Comparison of ENCODE assay signal across 11 cellular contexts in the genomic region with DNA sequence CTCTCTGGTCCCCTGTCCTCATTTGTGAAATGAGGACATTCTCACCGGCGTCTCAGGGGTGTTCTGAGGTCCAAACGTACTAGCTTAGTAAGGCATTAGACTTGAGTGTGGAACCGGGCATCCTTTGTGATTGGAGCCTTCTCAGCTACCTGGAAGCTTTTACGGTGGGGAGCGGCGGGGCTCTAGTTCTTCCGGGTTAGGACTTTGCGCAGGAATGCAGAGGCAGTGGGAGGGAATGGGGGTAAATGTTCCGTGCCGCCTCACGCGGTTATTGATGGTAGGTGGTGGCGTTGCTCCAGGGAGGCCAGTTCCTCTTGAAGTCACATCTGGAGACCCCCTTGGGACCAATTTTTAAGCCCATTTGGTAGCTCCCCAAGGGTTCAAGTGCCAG.
A peak's percentile ranks its signal among the peaks of the same experiment; 100 is the strongest.
DNase-seq lines count a peak whose midpoint lies in the region; ATAC-seq and TF ChIP-seq lines count a peak whose summit lies in the region.
"Had no signal": no experiment of that assay in that cellular context is flagged by ENCODE, and none has a peak within 500 bp of the region (broad histone marks: within the 10 kb centered on the region; RNA-seq: fewer than 3 reads in every experiment).

No MANE protein-coding gene starts in this region.

- H3K4me3 Mint-ChIP-seq in mesothelial cell of epicardium (peak overlapping the region; percentile 71), Caco-2 (ENCODE audit: unreplicated experiment) (no peak overlapping the region)

- POLR2A ChIA-PET in AG04450 (lab: Yijun Ruan, JAX) = interaction anchor here (0.7 kb wide), 1 partner anchor 285 kb away, joined by 3 read pairs; no protein-coding TSS in a partner anchor
- POLR2A ChIA-PET in HCT116 (lab: Charles Lee) = no interaction called here
- POLR2A ChIA-PET in Caco-2 (lab: Charles Lee) = no interaction called here

- H3K27ac Mint-ChIP-seq in mesothelial cell of epicardium (peak overlapping the region; percentile 61), Caco-2 (ENCODE audit: unreplicated experiment) (no peak overlapping the region)

- CTCF ChIA-PET in AG04450 (lab: Charles Lee) = no interaction called here
- CTCF ChIA-PET in HCT116 (lab: Charles Lee) = interaction anchor here (0.6 kb wide), 2 partner anchors 155 to 440 kb away, joined by 3 to 4 read pairs; no protein-coding TSS in a partner anchor
- CTCF ChIA-PET in Caco-2 (lab: Charles Lee) = no interaction called here

- no peak for ATAC-seq in HCT116

- H3K9me3 Mint-ChIP-seq in mesothelial cell of epicardium (no peaks in the 10 kb centered on the region), Caco-2 (ENCODE audit: unreplicated experiment) (no peaks in the 10 kb centered on the region)

- H3K4me1 ChIP-seq in HCT116 (ENCODE audit: control insufficient read depth in 1 of 2, insufficient read depth in 2 of 2, low read length in 2 of 2) (peaks cover 31 to 35% of the 10 kb centered on the region in 2 experiments), Caco-2 (peaks cover 3% of the 10 kb centered on the region; the same call in 1 of the 2 replicates)
- peaks cover under 1% of the 10 kb centered on the region for H3K4me1 ChIP-seq in effector memory CD4-positive, alpha-beta T cell (ENCODE audit: control insufficient read depth, insufficient read depth, low read length, poor library complexity, severe bottlenecking)

- no peaks in the 10 kb centered on the region for H4K20me1 ChIP-seq in HCT116 (ENCODE audit: insufficient read depth)

- TF ChIP-seq CTCF in AG04450 (IDR thresholded peaks at IDR 0.05; ENCODE audit: low read depth, low read length) = no peak
- no peak for TF ChIP-seq CTCF in HCT116 (IDR thresholded peaks at IDR 0.05 in 2 of 3, conservative IDR thresholded peaks at IDR 0.05 in 1 of 3; ENCODE audit: borderline replicate concordance in 1 of 3, insufficient read depth in 1 of 3, low read depth in 2 of 3, low read length in 2 of 3)
- no peak for TF ChIP-seq CTCF in mesothelial cell of epicardium (IDR thresholded peaks at IDR 0.05; ENCODE audit: unreplicated experiment)
- TF ChIP-seq CTCF in Caco-2 (IDR thresholded peaks at IDR 0.05; ENCODE audit: insufficient read depth in 1 of 2, low read depth in 1 of 2, low read length in 1 of 2, severe bottlenecking in 1 of 2, unreplicated experiment in 1 of 2) = no peak

- H3K27me3 Mint-ChIP-seq in mesothelial cell of epicardium (ENCODE audit: low read depth) (peaks cover 1% of the 10 kb centered on the region), Caco-2 (ENCODE audit: insufficient read depth, unreplicated experiment) (no peaks in the 10 kb centered on the region)

- no peak overlapping the region for H3K9ac ChIP-seq in HCT116 (ENCODE audit: low read length)

- H3K36me3 ChIP-seq in HCT116 (ENCODE audit: control insufficient read depth in 1 of 2, insufficient read depth in 2 of 2, low read length in 2 of 2) (no peaks in the 10 kb centered on the region), Caco-2 (ENCODE audit: control insufficient read depth, insufficient read depth, low read length) (no peaks in the 10 kb centered on the region)
- H3K36me3 ChIP-seq in effector memory CD4-positive, alpha-beta T cell (ENCODE audit: control insufficient read depth, insufficient read depth, low read length) = no peaks in the 10 kb centered on the region
- H3K36me3 ChIP-seq: HAP-1, prostate gland had no signal

- no TSS peak for BruUV-seq in HCT116 (replicated peaks; lab: Mats Ljungman, UMichigan)
- BruUV-seq in Caco-2 (replicated peaks; lab: Mats Ljungman, UMichigan) = no TSS peak

- H3K9me3 ChIP-seq in AG04450 (ENCODE audit: control insufficient read depth, insufficient read depth, low read length) (no peaks in the 10 kb centered on the region), HCT116 (ENCODE audit: control insufficient read depth in 1 of 2, insufficient read depth in 1 of 2, low read depth in 1 of 2, low read length in 2 of 2) (no peaks in the 10 kb centered on the region), Caco-2 (no peaks in the 10 kb centered on the region)
- H3K9me3 ChIP-seq in effector memory CD4-positive, alpha-beta T cell (ENCODE audit: control insufficient read depth, low read length) = no peaks in the 10 kb centered on the region
- H3K9me3 ChIP-seq: HAP-1, prostate gland had no signal

- RAD21 ChIA-PET in HCT116 (lab: Charles Lee; ENCODE audit: low non-redundant PET in 1 of 2, low total read pairs in 2 of 2, uncharacterized antibody in 2 of 2, unreplicated experiment in 2 of 2) = no interaction called here

- H3K27ac ChIP-seq in AG04450 (ENCODE audit: low read depth, low read length) = peak overlapping the region; percentile 62
- H3K27ac ChIP-seq in HCT116 (ENCODE audit: low read depth, low read length) = no peak overlapping the region
- H3K27ac ChIP-seq in effector memory CD4-positive, alpha-beta T cell (ENCODE audit: insufficient read depth, low read length, poor library complexity, severe bottlenecking) = peak overlapping the region; percentile 10
- H3K27ac ChIP-seq: prostate gland had no signal

- H3K27me3 ChIP-seq in AG04450 (ENCODE audit: control insufficient read depth, insufficient read depth, low read length) (no peaks in the 10 kb centered on the region), HCT116 (ENCODE audit: insufficient read depth, low read length) (no peaks in the 10 kb centered on the region), Caco-2 (replicated peaks; ENCODE audit: control insufficient read depth, insufficient read depth, low read length) (no peaks in the 10 kb centered on the region)
- H3K27me3 ChIP-seq in effector memory CD4-positive, alpha-beta T cell (replicated peaks; ENCODE audit: control insufficient read depth, insufficient read depth, low read length, poor library complexity, severe bottlenecking) = no peaks in the 10 kb centered on the region

- DNase-seq in AG04450 (ENCODE audit: low read depth, low spot score) (no peak), HCT116 (ENCODE audit: low read depth, low spot score) (no peak), mesothelial cell of epicardium (ENCODE audit: low spot score in 2 of 2, unreplicated experiment in 2 of 2) (no peak), NCI-H1105 treated with DMSO at 0.1 percent for 48 hours (lab: John Stamatoyannopoulos, UW) (no peak), Caco-2 (no peak), NCI-H69 (lab: John Stamatoyannopoulos, UW) (no peak)
- DNase-seq in effector memory CD4-positive, alpha-beta T cell = no peak
- no peak for DNase-seq in stimulated activated CD8-positive, alpha-beta memory T cell treated with anti-CD3 and anti-CD28 coated beads, Interleukin-4, amount 100 ng/mL, for 48 hours
- DNase-seq: NCI-H1436 treated with DMSO at 0.1 percent for 48 hours had no signal

- intact Hi-C loops in HCT116 (cut with micrococcal nuclease) = loop anchor here (10.0 kb wide), 2 partner anchors 255 to 1365 kb away; no protein-coding TSS in a partner anchor
- intact Hi-C loops in Caco-2 (cut with micrococcal nuclease; ENCODE audit: unreplicated experiment) = loop anchor here (10.0 kb wide), 1 partner anchor 255 kb away; no protein-coding TSS in a partner anchor

- TF ChIP-seq POLR2A in HCT116 (IDR thresholded peaks at IDR 0.05; ENCODE audit: borderline replicate concordance, extremely low read depth, insufficient read depth, insufficient read length) = no peak

- H3K4me3 ChIP-seq in AG04450 (ENCODE audit: low read depth, low read length) (no peak overlapping the region), HCT116 (replicated peaks in 1 of 2; ENCODE audit: low read depth in 1 of 2, low read length in 2 of 2) (0 out of 4 replicates have a peak overlapping the region, but pooled peaks of 1 of the 2 experiments have one; percentile 7), Caco-2 (ENCODE audit: low read depth, low read length) (no peak overlapping the region)
- H3K4me3 ChIP-seq in effector memory CD4-positive, alpha-beta T cell (ENCODE audit: insufficient read depth, low read depth, low read length, poor library complexity, severe bottlenecking) = peak overlapping the region; percentile 16
- H3K4me3 ChIP-seq: HAP-1, prostate gland had no signal

- no peaks in the 10 kb centered on the region for H3K36me3 Mint-ChIP-seq in mesothelial cell of epicardium
- H3K36me3 Mint-ChIP-seq in Caco-2 (ENCODE audit: insufficient read depth, unreplicated experiment) = no peaks in the 10 kb centered on the region

- no peak overlapping the region for H2AFZ ChIP-seq in HCT116 (ENCODE audit: low read depth, low read length, poor library complexity, severe bottlenecking)

- H3K9me2 ChIP-seq in HCT116 (ENCODE audit: insufficient read depth) = no peaks in the 10 kb centered on the region

- peaks cover 38% of the 10 kb centered on the region for H3K4me1 Mint-ChIP-seq in mesothelial cell of epicardium
- H3K4me1 Mint-ChIP-seq in Caco-2 (ENCODE audit: low read depth, unreplicated experiment) = peaks cover 7% of the 10 kb centered on the region

- peak overlapping the region; percentile 48 for H3K4me2 ChIP-seq in HCT116 (ENCODE audit: low read length)

- TF ChIP-seq RAD21 in HCT116 (IDR thresholded peaks at IDR 0.05; ENCODE audit: low read depth) = no peak

- no peaks in the 10 kb centered on the region for H3K79me2 ChIP-seq in HCT116 (ENCODE audit: insufficient read depth, low read length)

TF ChIP-seq in HCT116, 20 proteins besides CTCF, POLR2A, EP300 and RAD21:
- no peak for TF ChIP-seq POLR2AphosphoS5 (IDR thresholded peaks at IDR 0.05; ENCODE audit: low read depth, low read length)
- TF ChIP-seq CBX3 (IDR thresholded peaks at IDR 0.05; ENCODE audit: low read depth) = no peak
- TF ChIP-seq FOSL1 (IDR thresholded peaks at IDR 0.05; ENCODE audit: low read depth) = no peak
- no peak for TF ChIP-seq ZNF274 (IDR thresholded peaks at IDR 0.05; ENCODE audit: low read depth, low read length)
- no peak for TF ChIP-seq ZFX (IDR thresholded peaks at IDR 0.05)
- no peak for TF ChIP-seq EGR1 (IDR thresholded peaks at IDR 0.05; ENCODE audit: low read depth)
- TF ChIP-seq EZH2phosphoT487 (IDR thresholded peaks at IDR 0.05; ENCODE audit: borderline replicate concordance) = no peak
- no peak for TF ChIP-seq TCF7L2 (IDR thresholded peaks at IDR 0.05; ENCODE audit: borderline replicate concordance, extremely low read depth, insufficient read depth, insufficient read length)
- TF ChIP-seq CEBPB (IDR thresholded peaks at IDR 0.05; ENCODE audit: low read depth) = no peak
- TF ChIP-seq SIN3A (IDR thresholded peaks at IDR 0.05; ENCODE audit: low read depth) = no peak
- TF ChIP-seq, protein P1, sequence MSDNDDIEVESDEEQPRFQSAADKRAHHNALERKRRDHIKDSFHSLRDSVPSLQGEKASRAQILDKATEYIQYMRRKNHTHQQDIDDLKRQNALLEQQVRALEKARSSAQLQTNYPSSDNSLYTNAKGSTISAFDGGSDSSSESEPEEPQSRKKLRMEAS (IDR thresholded peaks at IDR 0.05) = no peak
- TF ChIP-seq, protein P2, sequence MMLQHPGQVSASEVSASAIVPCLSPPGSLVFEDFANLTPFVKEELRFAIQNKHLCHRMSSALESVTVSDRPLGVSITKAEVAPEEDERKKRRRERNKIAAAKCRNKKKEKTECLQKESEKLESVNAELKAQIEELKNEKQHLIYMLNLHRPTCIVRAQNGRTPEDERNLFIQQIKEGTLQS (IDR thresholded peaks at IDR 0.05) = no peak
- no peak for TF ChIP-seq EZH2 (IDR thresholded peaks at IDR 0.05)
- no peak for TF ChIP-seq SP1 (IDR thresholded peaks at IDR 0.05; ENCODE audit: low read depth)
- no peak for TF ChIP-seq YY1 (IDR thresholded peaks at IDR 0.05; ENCODE audit: extremely low read depth, insufficient replicate concordance, low read depth, low read length)
